In genomic region chr1:9128520-9129371, GRCh38 we compare ENCODE assay signal across 8 cellular contexts. TPM values are rescaled to one million over a fixed set of nuclear protein-coding genes. Genes with fewer than 3 reads are reported as not detected.
A peak's percentile ranks its signal among the peaks of the same experiment; 100 is the strongest.
DNase-seq lines count a peak whose midpoint lies in the region; ATAC-seq and TF ChIP-seq lines count a peak whose summit lies in the region.

TSS of gene GPR157 (minus strand) at chr1:9129102. CDS start at chr1:9129027, 75 bp downstream.

- peak within 1 kb of the TSS; percentile 87 for H3K9ac ChIP-seq in NT2/D1 (ENCODE audit: insufficient read length, low read depth)

- TF ChIP-seq POLR2A in esophagus squamous epithelium (IDR thresholded peaks at IDR 0.05), result peak in 3 of 4 donors; percentile 10 to 89 (median 80)

- POLR2A ChIA-PET in naive thymus-derived CD4-positive, alpha-beta T cell (lab: Charles Lee), result interaction anchor here (0.5 to 1.4 kb wide), 7 partner anchors 9 to 1887 kb away, joined by 3 to 9 read pairs (median 3); partner anchors contain the start of gene ENO1

- H3K4me3 Mint-ChIP-seq in activated T-cell treated with anti-CD3 and anti-CD28 coated beads, Interleukin-2, amount 50 U/mL, for 4 hours, result peak within 1 kb of the TSS; percentile 82
- peak within 1 kb of the TSS; percentile 85 to 95 (median 90) for H3K4me3 Mint-ChIP-seq in naive thymus-derived CD4-positive, alpha-beta T cell

- no peaks in the 10 kb centered on the region for H3K27me3 ChIP-seq in ACC112 (ENCODE audit: insufficient read depth, low read length)
- H3K27me3 ChIP-seq in NT2/D1 (ENCODE audit: insufficient read depth, insufficient read length), result peaks cover 13% of the 10 kb centered on the region
- H3K27me3 ChIP-seq in esophagus squamous epithelium, result no peaks in the 10 kb centered on the region
- H3K27me3 ChIP-seq in naive thymus-derived CD4-positive, alpha-beta T cell (ENCODE audit: control insufficient read depth in 2 of 2, insufficient read depth in 2 of 2, low read length in 2 of 2), result no peaks in the 10 kb centered on the region

- CTCF ChIA-PET in naive thymus-derived CD4-positive, alpha-beta T cell (lab: Charles Lee), result interaction anchor here (1.5 kb wide), 1 partner anchor 12 kb away, joined by 6 read pairs; no protein-coding TSS in a partner anchor

- no CpG with 5 or more reads among the region's 102 CpGs for WGBS in esophagus squamous epithelium, 2 donors

- ATAC-seq in GM18517 (IDR thresholded peaks at IDR 0.05; ENCODE audit: unreplicated experiment) (peak; percentile 36), HG03045 (IDR thresholded peaks at IDR 0.05; ENCODE audit: unreplicated experiment) (peak; percentile 56)
- peak; percentile 81 to 84 for ATAC-seq in activated T-cell treated with anti-CD3 and anti-CD28 coated beads, Interleukin-2, amount 50 U/mL, for 4 hours
- peak; percentile 95 for ATAC-seq in naive thymus-derived CD4-positive, alpha-beta T cell

- no peaks in the 10 kb centered on the region for H3K36me3 Mint-ChIP-seq in activated T-cell treated with anti-CD3 and anti-CD28 coated beads, Interleukin-2, amount 50 U/mL, for 4 hours (ENCODE audit: insufficient read depth)
- H3K36me3 Mint-ChIP-seq in naive thymus-derived CD4-positive, alpha-beta T cell, result no peaks in the 10 kb centered on the region

- no peaks in the 10 kb centered on the region for H3K27me3 Mint-ChIP-seq in activated T-cell treated with anti-CD3 and anti-CD28 coated beads, Interleukin-2, amount 50 U/mL, for 4 hours (ENCODE audit: low read depth)
- peaks cover 0 to 26% (median 0%) of the 10 kb centered on the region in 5 donors for H3K27me3 Mint-ChIP-seq in naive thymus-derived CD4-positive, alpha-beta T cell

- H3K79me2 ChIP-seq in ACC112 (ENCODE audit: control insufficient read depth, insufficient read depth, low read length, unreplicated experiment), result peaks cover 18% of the 10 kb centered on the region

- H3K9me3 ChIP-seq in NT2/D1 (ENCODE audit: insufficient read depth, low read length), result no peaks in the 10 kb centered on the region
- no peaks in the 10 kb centered on the region for H3K9me3 ChIP-seq in esophagus squamous epithelium
- H3K9me3 ChIP-seq in naive thymus-derived CD4-positive, alpha-beta T cell (ENCODE audit: control insufficient read depth in 2 of 3, low read length in 3 of 3), result no peaks in the 10 kb centered on the region

- H3K4me3 ChIP-seq in ACC112 (ENCODE audit: low read depth, low read length) (peak within 1 kb of the TSS; percentile 84), NT2/D1 (ENCODE audit: insufficient read length, low read depth) (peak within 1 kb of the TSS; percentile 61), esophagus squamous epithelium (peak within 1 kb of the TSS; percentile 64 to 98 (median 82))
- peak within 1 kb of the TSS; percentile 67 for H3K4me3 ChIP-seq in naive thymus-derived CD4-positive, alpha-beta T cell (ENCODE audit: low read length)

- peak within 1 kb of the TSS; percentile 59 to 94 (median 87) for H3K27ac Mint-ChIP-seq in naive thymus-derived CD4-positive, alpha-beta T cell

- H3K27ac ChIP-seq in ACC112 (ENCODE audit: low read depth, low read length) (peak within 1 kb of the TSS; percentile 41; the same call in 1 of the 2 replicates), esophagus squamous epithelium (peak within 1 kb of the TSS; percentile 89 to 97 (median 96))
- H3K27ac ChIP-seq in naive thymus-derived CD4-positive, alpha-beta T cell (ENCODE audit: low read depth, low read length), result peak within 1 kb of the TSS; percentile 67

- peak within 1 kb of the TSS; percentile 44 for H2AFZ ChIP-seq in ACC112 (ENCODE audit: low read length, unreplicated experiment)

- peaks cover 25% of the 10 kb centered on the region for H3K4me1 Mint-ChIP-seq in activated T-cell treated with anti-CD3 and anti-CD28 coated beads, Interleukin-2, amount 50 U/mL, for 4 hours (ENCODE audit: low read depth)
- H3K4me1 Mint-ChIP-seq in naive thymus-derived CD4-positive, alpha-beta T cell, result peaks cover 19 to 40% (median 32%) of the 10 kb centered on the region in 7 donors

- DNase-seq in NT2/D1 (ENCODE audit: low read depth, low spot score) (no peak), esophagus squamous epithelium (lab: John Stamatoyannopoulos, UW) (peak; percentile 60)
- peak; percentile 81 for DNase-seq in activated T-cell treated with anti-CD3 and anti-CD28 coated beads, Interleukin-2, amount 50 U/mL, for 4 hours
- DNase-seq in naive thymus-derived CD4-positive, alpha-beta T cell, result peak; percentile 53 to 82 (median 70)
- DNase-seq in stimulated activated naive CD4-positive, alpha-beta T cell treated with Interleukin-2 at 50 U/mL for 16 hours (lab: John Stamatoyannopoulos, UW), result peak; percentile 76

- peak in 1 of 6 experiments; percentile 19 for TF ChIP-seq CTCF in esophagus squamous epithelium (IDR thresholded peaks at IDR 0.05)

- no peaks in the 10 kb centered on the region for H3K36me3 ChIP-seq in ACC112 (ENCODE audit: insufficient read depth, low read length)
- H3K36me3 ChIP-seq in NT2/D1 (ENCODE audit: insufficient read depth, insufficient read length, low read length), result no peaks in the 10 kb centered on the region
- H3K36me3 ChIP-seq in esophagus squamous epithelium, result no peaks in the 10 kb centered on the region
- H3K36me3 ChIP-seq in naive thymus-derived CD4-positive, alpha-beta T cell (ENCODE audit: control insufficient read depth in 2 of 3, insufficient read depth in 3 of 3, low read length in 3 of 3), result no peaks in the 10 kb centered on the region

- H3K4me1 ChIP-seq in ACC112 (ENCODE audit: control insufficient read depth, insufficient read depth, low read length, unreplicated experiment) (peaks cover 7% of the 10 kb centered on the region), NT2/D1 (ENCODE audit: insufficient read depth, insufficient read length) (no peaks in the 10 kb centered on the region), esophagus squamous epithelium (peaks cover 15 to 62% (median 24%) of the 10 kb centered on the region in 3 donors)
- H3K4me1 ChIP-seq in naive thymus-derived CD4-positive, alpha-beta T cell (ENCODE audit: control insufficient read depth in 2 of 2, insufficient read depth in 2 of 2, low read length in 2 of 2), result peaks cover 8 to 24% of the 10 kb centered on the region in 2 donors

- intact Hi-C loops in esophagus squamous epithelium (cut with DNase I), result no loop called here
- intact Hi-C loops in naive thymus-derived CD4-positive, alpha-beta T cell (cut with micrococcal nuclease), result loop anchor here (1.0 to 10.0 kb wide), 16 partner anchors 14 to 1564 kb away; partner anchors contain the start of genes ENO1 (in 2 of the 2), H6PD (in 2 of the 2), CTNNBIP1 (in 1 of the 2) and DFFA (in 1 of the 2)

- H3K9me3 Mint-ChIP-seq in activated T-cell treated with anti-CD3 and anti-CD28 coated beads, Interleukin-2, amount 50 U/mL, for 4 hours, result no peaks in the 10 kb centered on the region
- no peaks in the 10 kb centered on the region for H3K9me3 Mint-ChIP-seq in naive thymus-derived CD4-positive, alpha-beta T cell

RNA-seq across cellular contexts. Expression of gene GPR157, which starts in this region (rescaled TPM):
- total RNA-seq in activated T-cell treated with anti-CD3 and anti-CD28 coated beads, Interleukin-2, amount 50 U/mL, for 4 hours, result 1 to 10 TPM; 1.5 to 5.3 (median 2.9) TPM
- 10 to 100 TPM; 28.5 to 57.4 (median 30.2) TPM for total RNA-seq in esophagus squamous epithelium
- 10 to 100 TPM in 2 of 5 experiments, 1 to 10 TPM in 3; 4.0 to 14.1 (median 5.9) TPM for total RNA-seq in naive thymus-derived CD4-positive, alpha-beta T cell
- 1 to 10 TPM; 1.4 to 2.0 TPM for polyA plus RNA-seq in naive thymus-derived CD4-positive, alpha-beta T cell

Comparison
In these comparisons a context has a peak if more than half of its experiments do, and no peak if none do; other contexts are left out.
1. H3K27ac ChIP-seq: peak in every context shown above with its lines; median percentile 96 in esophagus squamous epithelium; 67 in naive thymus-derived CD4-positive, alpha-beta T cell; 41 in ACC112.
2. ATAC-seq: peak in every context shown above with its lines; median percentile 95 in naive thymus-derived CD4-positive, alpha-beta T cell; 82 in activated T-cell treated with anti-CD3 and anti-CD28 coated beads, Interleukin-2, amount 50 U/mL, for 4 hours; 56 in HG03045; 36 in GM18517.